32 cellular contexts compared by ENCODE assay signal in the genomic region with DNA sequence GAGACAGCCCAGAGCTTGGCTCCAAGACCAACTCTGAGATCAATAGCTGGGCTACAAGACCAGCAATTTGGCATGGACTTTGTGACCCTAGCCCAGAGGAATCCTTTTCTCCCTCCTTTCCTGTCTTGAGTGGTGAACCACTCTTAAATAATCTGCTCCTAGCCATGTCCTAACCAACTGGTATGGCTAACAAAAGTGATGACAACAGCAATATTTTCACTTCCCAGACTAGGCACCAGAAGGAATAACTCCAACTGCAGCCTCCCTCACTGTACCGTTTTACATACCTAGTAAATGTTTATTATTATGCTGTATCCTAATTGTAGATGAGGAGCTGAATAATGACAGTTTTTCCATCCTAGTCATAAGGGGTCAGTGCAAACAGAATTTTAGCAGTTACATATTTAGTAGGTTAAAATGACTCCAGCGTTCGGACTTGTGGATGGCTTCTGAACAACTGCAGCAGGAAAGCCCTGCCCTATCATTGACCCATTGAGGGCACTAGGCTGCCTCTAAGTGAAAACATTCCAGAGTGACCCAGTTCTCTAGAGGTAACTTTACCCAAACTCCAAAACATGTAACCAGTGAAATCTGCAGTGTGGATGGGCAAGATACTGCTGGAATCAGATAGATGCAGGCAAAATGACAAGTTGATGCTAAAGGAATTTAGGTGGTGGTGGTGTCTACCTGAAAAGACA.
"Had no signal": no experiment of that assay in that cellular context is flagged by ENCODE, and none has a peak within 500 bp of the region (broad histone marks: within the 10 kb centered on the region; RNA-seq: fewer than 3 reads in every experiment).

No MANE protein-coding gene starts in this region.

- ATAC-seq: activated CD4-positive, alpha-beta T cell treated with anti-CD3 and anti-CD28 coated beads for 36 hours; activated naive CD4-positive, alpha-beta T cell treated with anti-CD3 and anti-CD28 coated beads, Interleukin-2, amount 50 U/mL, for 72 hours; activated T-cell treated with anti-CD3 and anti-CD28 coated beads, Interleukin-2, amount 50 U/mL, for 72 hours; T-helper 17 cell had no signal

- H3K9me3 ChIP-seq: ascending aorta, breast epithelium, colonic mucosa, esophagus squamous epithelium had no signal

- H3K36me3 Mint-ChIP-seq: activated naive CD4-positive, alpha-beta T cell treated with anti-CD3 and anti-CD28 coated beads, Interleukin-2, amount 10 ng/mL, durations not matched to agents 7 days and 5 days; activated naive CD4-positive, alpha-beta T cell treated with anti-CD3 and anti-CD28 coated beads, Interleukin-2, amount 50 U/mL, for 72 hours; activated naive CD8-positive, alpha-beta T cell treated with anti-CD3 and anti-CD28 coated beads, Interleukin-2, amount 10 ng/mL, durations not matched to agents 7 days and 5 days; brain had no signal

- H3K9me3 Mint-ChIP-seq: activated CD4-positive, alpha-beta memory T cell treated with anti-CD3 and anti-CD28 coated beads, Interleukin-2, amount 10 ng/mL, durations not matched to agents 7 days and 5 days; activated CD4-positive, alpha-beta T cell treated with anti-CD3 and anti-CD28 coated beads, Interleukin-2, amount 10 ng/mL, durations not matched to agents 24 days and 14 days; activated naive CD4-positive, alpha-beta T cell treated with anti-CD3 and anti-CD28 coated beads, Interleukin-2, amount 10 ng/mL, durations not matched to agents 7 days and 5 days; activated naive CD4-positive, alpha-beta T cell treated with anti-CD3 and anti-CD28 coated beads, Interleukin-2, amount 50 U/mL, for 72 hours; activated naive CD8-positive, alpha-beta T cell treated with anti-CD3 and anti-CD28 coated beads, Interleukin-2, amount 10 ng/mL, durations not matched to agents 7 days and 5 days; activated T-cell treated with anti-CD3 and anti-CD28 coated beads, Interleukin-2, amount 50 U/mL, for 24 hours; activated T-cell treated with anti-CD3 and anti-CD28 coated beads, Interleukin-2, amount 50 U/mL, for 72 hours; brain; T-helper 2 cell treated with Interferon-gamma antibody and Interleukin-4, amounts not matched to agents 5 μg/mL and 100 μg/mL, for 36 hours had no signal

- H3K27me3 ChIP-seq: ascending aorta, breast epithelium, cardiac muscle cell, colonic mucosa, esophagus squamous epithelium had no signal

- H3K36me3 ChIP-seq: ascending aorta, breast epithelium, cardiac muscle cell, colonic mucosa, esophagus squamous epithelium, WERI-Rb-1 had no signal

- H3K4me3 Mint-ChIP-seq: activated CD4-positive, alpha-beta memory T cell treated with anti-CD3 and anti-CD28 coated beads, Interleukin-2, amount 10 ng/mL, durations not matched to agents 7 days and 5 days; activated CD4-positive, alpha-beta T cell treated with anti-CD3 and anti-CD28 coated beads for 36 hours; activated CD4-positive, alpha-beta T cell treated with anti-CD3 and anti-CD28 coated beads, Interleukin-2, amount 10 ng/mL, durations not matched to agents 24 days and 14 days; activated naive CD4-positive, alpha-beta T cell treated with anti-CD3 and anti-CD28 coated beads, Interleukin-2, amount 10 ng/mL, durations not matched to agents 7 days and 5 days; activated naive CD8-positive, alpha-beta T cell treated with anti-CD3 and anti-CD28 coated beads, Interleukin-2, amount 10 ng/mL, durations not matched to agents 7 days and 5 days; activated T-cell treated with anti-CD3 and anti-CD28 coated beads, Interleukin-2, amount 50 U/mL, for 24 hours; activated T-cell treated with anti-CD3 and anti-CD28 coated beads, Interleukin-2, amount 50 U/mL, for 72 hours; brain; T-helper 17 cell; T-helper 2 cell treated with Interferon-gamma antibody and Interleukin-4, amounts not matched to agents 5 μg/mL and 100 μg/mL, for 36 hours had no signal

- H3K27me3 Mint-ChIP-seq: activated CD4-positive, alpha-beta memory T cell treated with anti-CD3 and anti-CD28 coated beads, Interleukin-2, amount 10 ng/mL, durations not matched to agents 7 days and 5 days; activated CD4-positive, alpha-beta T cell treated with anti-CD3 and anti-CD28 coated beads, Interleukin-2, amount 10 ng/mL, durations not matched to agents 24 days and 14 days; activated naive CD8-positive, alpha-beta T cell treated with anti-CD3 and anti-CD28 coated beads, Interleukin-2, amount 10 ng/mL, durations not matched to agents 7 days and 5 days; activated T-cell treated with anti-CD3 and anti-CD28 coated beads, Interleukin-2, amount 50 U/mL, for 24 hours; brain had no signal

- H3K27ac ChIP-seq: ascending aorta, breast epithelium, cardiac muscle cell, colonic mucosa, epithelial cell of prostate, esophagus squamous epithelium, WERI-Rb-1 had no signal

- H3K27ac Mint-ChIP-seq: activated CD4-positive, alpha-beta memory T cell treated with anti-CD3 and anti-CD28 coated beads, Interleukin-2, amount 10 ng/mL, durations not matched to agents 7 days and 5 days; activated CD4-positive, alpha-beta T cell treated with anti-CD3 and anti-CD28 coated beads for 36 hours; activated CD4-positive, alpha-beta T cell treated with anti-CD3 and anti-CD28 coated beads, Interleukin-2, amount 10 ng/mL, durations not matched to agents 24 days and 14 days; activated naive CD4-positive, alpha-beta T cell treated with anti-CD3 and anti-CD28 coated beads, Interleukin-2, amount 10 ng/mL, durations not matched to agents 7 days and 5 days; activated naive CD4-positive, alpha-beta T cell treated with anti-CD3 and anti-CD28 coated beads, Interleukin-2, amount 50 U/mL, for 72 hours; activated naive CD8-positive, alpha-beta T cell treated with anti-CD3 and anti-CD28 coated beads, Interleukin-2, amount 10 ng/mL, durations not matched to agents 7 days and 5 days; activated T-cell treated with anti-CD3 and anti-CD28 coated beads, Interleukin-2, amount 50 U/mL, for 24 hours; activated T-cell treated with anti-CD3 and anti-CD28 coated beads, Interleukin-2, amount 50 U/mL, for 72 hours; brain; T-helper 17 cell; T-helper 2 cell treated with Interferon-gamma antibody and Interleukin-4, amounts not matched to agents 5 μg/mL and 100 μg/mL, for 36 hours had no signal

- H3K4me3 ChIP-seq: ascending aorta, breast epithelium, cardiac muscle cell, colonic mucosa, esophagus squamous epithelium had no signal

- FAIRE-seq: endometrium, endothelial cell of umbilical vein had no signal

- H3K4me1 ChIP-seq: ascending aorta, breast epithelium, colonic mucosa had no signal

- H3K4me1 Mint-ChIP-seq: activated CD4-positive, alpha-beta memory T cell treated with anti-CD3 and anti-CD28 coated beads, Interleukin-2, amount 10 ng/mL, durations not matched to agents 7 days and 5 days; activated CD4-positive, alpha-beta T cell treated with anti-CD3 and anti-CD28 coated beads, Interleukin-2, amount 10 ng/mL, durations not matched to agents 24 days and 14 days; activated naive CD8-positive, alpha-beta T cell treated with anti-CD3 and anti-CD28 coated beads, Interleukin-2, amount 10 ng/mL, durations not matched to agents 7 days and 5 days; T-helper 17 cell had no signal

- DNase-seq: activated CD4-positive, alpha-beta memory T cell treated with anti-CD3 and anti-CD28 coated beads, Interleukin-2, amount 10 ng/mL, durations not matched to agents 7 days and 5 days; activated CD4-positive, alpha-beta T cell treated with anti-CD3 and anti-CD28 coated beads for 36 hours; activated CD4-positive, alpha-beta T cell treated with anti-CD3 and anti-CD28 coated beads, Interleukin-2, amount 10 ng/mL, durations not matched to agents 24 days and 14 days; activated CD4-positive, CD25-positive, alpha-beta regulatory T cell; activated CD4-positive, CD25-positive, alpha-beta regulatory T cell treated with anti-CD3 and anti-CD28 coated beads, Interleukin-2, amount 50 U/mL, for 72 hours; activated CD8-positive, alpha-beta memory T cell treated with anti-CD3 and anti-CD28 coated beads, Interleukin-2, amount 50 U/mL, for 48 hours; activated gamma-delta T cell; activated naive CD4-positive, alpha-beta T cell; activated naive CD4-positive, alpha-beta T cell treated with anti-CD3 and anti-CD28 coated beads, Interleukin-2, amount 10 ng/mL, durations not matched to agents 7 days and 5 days; activated naive CD8-positive, alpha-beta T cell treated with anti-CD3 and anti-CD28 coated beads, Interleukin-2, amount 10 ng/mL, durations not matched to agents 7 days and 5 days; activated T-cell treated with anti-CD3 and anti-CD28 coated beads for 4 hours; activated T-cell treated with anti-CD3 and anti-CD28 coated beads, Interleukin-2, amount 50 U/mL, for 24 hours; activated T-cell treated with anti-CD3 and anti-CD28 coated beads, Interleukin-2, amount 50 U/mL, for 72 hours; central memory CD4-positive, alpha-beta T cell; cerebellar nuclear complex; colonic mucosa; effector CD8-positive, alpha-beta T cell; esophagus squamous epithelium; foreskin melanocyte; head of caudate nucleus; T-helper 17 cell; T1000; WERI-Rb-1 had no signal
